Comparison of ENCODE assay signal across 17 cellular contexts in the genomic region with DNA sequence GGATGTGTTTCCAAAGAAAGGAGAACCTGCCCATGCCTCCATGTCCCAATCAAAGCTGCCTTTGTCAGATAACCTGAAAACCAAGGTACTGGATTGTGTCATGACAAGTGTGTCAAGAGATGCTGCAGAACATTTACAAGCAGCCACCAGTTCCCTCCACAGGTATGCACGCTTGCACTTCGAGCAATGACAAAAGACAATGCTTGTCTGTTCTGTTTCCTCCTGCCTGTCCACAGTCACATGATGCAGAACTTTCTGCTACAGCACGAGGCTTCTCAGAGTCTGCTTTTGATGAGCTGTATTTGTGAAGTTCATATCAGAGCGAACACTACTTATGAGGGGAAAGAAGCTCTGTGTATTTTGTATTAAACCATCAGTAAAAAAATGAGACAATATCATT.
A peak's percentile ranks its signal among the peaks of the same experiment; 100 is the strongest.
DNase-seq lines count a peak whose midpoint lies in the region; ATAC-seq and TF ChIP-seq lines count a peak whose summit lies in the region.
"Had no signal": no experiment of that assay in that cellular context is flagged by ENCODE, and none has a peak within 500 bp of the region (broad histone marks: within the 10 kb centered on the region; RNA-seq: fewer than 3 reads in every experiment).

No MANE protein-coding gene starts in this region.

- no peaks in the 10 kb centered on the region for H3K27me3 Mint-ChIP-seq in Caco-2 (ENCODE audit: insufficient read depth, unreplicated experiment)
- H3K27me3 Mint-ChIP-seq: CD4-positive, alpha-beta memory T cell; CD8-positive, alpha-beta memory T cell had no signal

- intact Hi-C loops in Caco-2 (cut with micrococcal nuclease; ENCODE audit: unreplicated experiment), result no loop called here

- no peaks in the 10 kb centered on the region for H3K9me3 Mint-ChIP-seq in Caco-2 (ENCODE audit: unreplicated experiment)

- TF ChIP-seq CTCF in Caco-2 (IDR thresholded peaks at IDR 0.05; ENCODE audit: insufficient read depth in 1 of 2, low read depth in 1 of 2, low read length in 1 of 2, severe bottlenecking in 1 of 2, unreplicated experiment in 1 of 2), result no peak

- H3K9me3 ChIP-seq in Caco-2, result no peaks in the 10 kb centered on the region
- H3K9me3 ChIP-seq: BE2C, BLaER1 had no signal

- H3K27ac Mint-ChIP-seq in Caco-2 (ENCODE audit: unreplicated experiment), result peak overlapping the region; percentile 39
- H3K27ac Mint-ChIP-seq: CD14-positive monocyte; CD4-positive, alpha-beta memory T cell; CD4-positive, CD25-positive, alpha-beta regulatory T cell; CD8-positive, alpha-beta memory T cell had no signal

- BruUV-seq in Caco-2 (replicated peaks; lab: Mats Ljungman, UMichigan), result no TSS peak

- peak; percentile 2 for DNase-seq in COLO829 (ENCODE audit: low spot score)
- DNase-seq in Caco-2, result no peak
- peak; percentile 93 for DNase-seq in islet precursor cell
- no peak for DNase-seq in DMS153 (lab: John Stamatoyannopoulos, UW)
- DNase-seq: 8988T; ACHN; BE2C; C1 segment of cervical spinal cord; CD4-positive, alpha-beta memory T cell; CD4-positive, CD25-positive, alpha-beta regulatory T cell; CD8-positive, alpha-beta memory T cell; DMS 273 treated with DMSO at 0.1 percent for 48 hours; DMS79 treated with DMSO at 0.1 percent for 48 hours; GF-D8 had no signal

- no peaks in the 10 kb centered on the region for H3K27me3 ChIP-seq in Caco-2 (replicated peaks; ENCODE audit: control insufficient read depth, insufficient read depth, low read length)
- H3K27me3 ChIP-seq: BE2C, BLaER1 had no signal

- H3K4me1 Mint-ChIP-seq in Caco-2 (ENCODE audit: low read depth, unreplicated experiment), result peaks cover 6% of the 10 kb centered on the region
- H3K4me1 Mint-ChIP-seq: CD14-positive monocyte; CD4-positive, alpha-beta memory T cell; CD4-positive, CD25-positive, alpha-beta regulatory T cell; CD8-positive, alpha-beta memory T cell had no signal

- H3K36me3 ChIP-seq in Caco-2 (ENCODE audit: control insufficient read depth, insufficient read depth, low read length), result no peaks in the 10 kb centered on the region
- H3K36me3 ChIP-seq: BE2C, BLaER1 had no signal

- no peaks in the 10 kb centered on the region for H3K36me3 Mint-ChIP-seq in Caco-2 (ENCODE audit: insufficient read depth, unreplicated experiment)
- H3K36me3 Mint-ChIP-seq: CD14-positive monocyte; CD4-positive, alpha-beta memory T cell; CD4-positive, CD25-positive, alpha-beta regulatory T cell; CD8-positive, alpha-beta memory T cell had no signal

- H3K4me3 Mint-ChIP-seq in Caco-2 (ENCODE audit: unreplicated experiment), result no peak overlapping the region
- H3K4me3 Mint-ChIP-seq: CD14-positive monocyte; CD4-positive, alpha-beta memory T cell; CD4-positive, CD25-positive, alpha-beta regulatory T cell; CD8-positive, alpha-beta memory T cell had no signal

- ATAC-seq in GM21526 (IDR thresholded peaks at IDR 0.05; ENCODE audit: low FRiP score, unreplicated experiment), result no peak

- H3K4me3 ChIP-seq in Caco-2 (ENCODE audit: low read depth, low read length), result no peak overlapping the region
- H3K4me3 ChIP-seq: BLaER1 had no signal

- H3K4me1 ChIP-seq in Caco-2, result peaks cover 18% of the 10 kb centered on the region
- H3K4me1 ChIP-seq: BE2C had no signal

- POLR2A ChIA-PET in Caco-2 (lab: Charles Lee), result no interaction called here

- CTCF ChIA-PET in Caco-2 (lab: Charles Lee), result no interaction called here

Comparison
In these comparisons a context has a peak if more than half of its experiments do, and no peak if none do; other contexts are left out.
1. DNase-seq: peak in COLO829 (single experiment) and islet precursor cell (single experiment); none in Caco-2 (0 of 2) and DMS153 (single experiment).